12 cellular contexts compared by ENCODE assay signal in the genomic region with DNA sequence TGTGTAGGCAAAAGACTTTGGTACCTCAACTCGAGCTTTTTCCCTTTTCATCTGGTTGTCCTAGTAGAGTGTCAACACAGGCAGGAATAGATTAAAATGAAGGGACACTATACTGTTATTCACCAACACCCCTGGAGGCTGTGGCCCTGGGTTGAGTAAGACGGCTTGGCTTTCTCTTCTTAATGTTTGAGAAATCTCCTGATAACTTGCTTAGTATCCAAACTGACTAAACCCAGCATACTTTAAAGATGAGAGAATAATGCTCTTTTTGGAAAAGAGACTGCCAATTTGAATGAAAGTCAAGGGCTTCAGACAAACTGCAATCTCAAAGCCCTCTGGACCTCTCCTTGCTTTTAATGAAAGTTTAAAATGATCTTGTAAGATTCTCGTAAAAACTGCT. TPM values are rescaled to one million over a fixed set of nuclear protein-coding genes. Genes with fewer than 3 reads are reported as not detected.
DNase-seq lines count a peak whose midpoint lies in the region; ATAC-seq, FAIRE-seq and TF ChIP-seq lines count a peak whose summit lies in the region.
"Had no signal": no experiment of that assay in that cellular context is flagged by ENCODE, and none has a peak within 500 bp of the region (broad histone marks: within the 10 kb centered on the region; RNA-seq: fewer than 3 reads in every experiment).

No MANE protein-coding gene starts in this region.

- intact Hi-C loops in natural killer cell (cut with micrococcal nuclease) = no loop called here

- ATAC-seq in natural killer cell = no peak
- ATAC-seq: left colon had no signal

- peaks cover 19% of the 10 kb centered on the region; the same call in 1 of the 2 replicates for H3K79me2 ChIP-seq in KMS-11 (ENCODE audit: insufficient read depth, low read depth)

- H4K20me1 ChIP-seq in KMS-11 (ENCODE audit: insufficient read depth) = 0 out of 2 replicates have a peak, but pooled peaks cover 5% of the 10 kb centered on the region

- DNase-seq in AG09309 (ENCODE audit: low read depth) (peak; percentile 64), endothelial cell (ENCODE audit: low spot score) (no peak), natural killer cell (no peak), NCI-H446 treated with DMSO at 0.1 percent for 48 hours (lab: John Stamatoyannopoulos, UW) (no peak), NCI-H2171 (lab: John Stamatoyannopoulos, UW) (no peak), NCI-H2227 treated with DMSO at 0.1 percent for 48 hours (lab: John Stamatoyannopoulos, UW) (no peak), GM12892 (ENCODE audit: insufficient read length) (no peak)
- DNase-seq: activated CD8-positive, alpha-beta memory T cell treated with anti-CD3 and anti-CD28 coated beads, Interleukin-2, amount 50 U/mL, for 48 hours; left colon had no signal

- H3K4me2 ChIP-seq in KMS-11 = peak overlapping the region; percentile 47; the same call in 1 of the 2 replicates

- H3K27me3 Mint-ChIP-seq in endothelial cell (ENCODE audit: unreplicated experiment) (peaks cover 5% of the 10 kb centered on the region), natural killer cell (ENCODE audit: low read depth in 2 of 2) (no peaks in the 10 kb centered on the region)
- H3K27me3 Mint-ChIP-seq: stimulated activated naive CD8-positive, alpha-beta T cell treated with anti-CD3 and anti-CD28 coated beads, Interleukin-15, Interleukin-2, amounts not matched to agents 100 ng/mL and 50 ng/mL, for 24 hours had no signal

- H3K4me1 Mint-ChIP-seq in endothelial cell (ENCODE audit: unreplicated experiment) (peaks cover 26% of the 10 kb centered on the region), natural killer cell (peaks cover 37 to 50% of the 10 kb centered on the region in 2 donors)

- TF ChIP-seq POLR2A in GM12892 (IDR thresholded peaks at IDR 0.05; ENCODE audit: low read depth, low read length) = no peak

- no peaks in the 10 kb centered on the region for H3K27me3 ChIP-seq in KMS-11 (ENCODE audit: insufficient read depth, low read depth)

- no peak overlapping the region for H3K4me3 ChIP-seq in AG09309 (ENCODE audit: control insufficient read depth, low read depth, low read length)
- H3K4me3 ChIP-seq in KMS-11 (IDR thresholded peaks at IDR 0.05; ENCODE audit: insufficient read depth, low read depth, low read length) = no peak overlapping the region
- H3K4me3 ChIP-seq: SK-N-MC had no signal

- no peak overlapping the region for H3K9ac ChIP-seq in KMS-11

- no peak for FAIRE-seq in GM12892 (lab: Jason Lieb, UNC)

- H3K36me3 ChIP-seq in KMS-11 (ENCODE audit: insufficient read depth) = no peaks in the 10 kb centered on the region

- H3K4me1 ChIP-seq in KMS-11 (ENCODE audit: low read depth, poor library complexity, severe bottlenecking) = peaks cover 40% of the 10 kb centered on the region

- H3K9me3 Mint-ChIP-seq in endothelial cell (ENCODE audit: unreplicated experiment) (no peaks in the 10 kb centered on the region), natural killer cell (no peaks in the 10 kb centered on the region)
- H3K9me3 Mint-ChIP-seq: stimulated activated naive CD8-positive, alpha-beta T cell treated with anti-CD3 and anti-CD28 coated beads, Interleukin-15, Interleukin-2, amounts not matched to agents 100 ng/mL and 50 ng/mL, for 24 hours had no signal

- no peak overlapping the region for H3K4me3 Mint-ChIP-seq in endothelial cell (ENCODE audit: unreplicated experiment)
- peak overlapping the region; percentile 61 for H3K4me3 Mint-ChIP-seq in natural killer cell

- TF ChIP-seq CTCF in AG09309 (IDR thresholded peaks at IDR 0.05; ENCODE audit: control insufficient read depth, insufficient read depth, low read depth, low read length, missing control alignments) (no peak), KMS-11 (conservative IDR thresholded peaks at IDR 0.05; ENCODE audit: low read depth, low read length) (no peak), endothelial cell (IDR thresholded peaks at IDR 0.05; ENCODE audit: unreplicated experiment) (no peak), natural killer cell (IDR thresholded peaks at IDR 0.05) (no peak)

- H3K36me3 Mint-ChIP-seq in endothelial cell (ENCODE audit: low read depth, unreplicated experiment) (no peaks in the 10 kb centered on the region), natural killer cell (no peaks in the 10 kb centered on the region)

- no peak overlapping the region for H2AFZ ChIP-seq in KMS-11 (ENCODE audit: low read depth)

- H3K27ac Mint-ChIP-seq in endothelial cell (ENCODE audit: unreplicated experiment) (peak overlapping the region; percentile 48), natural killer cell (peak overlapping the region; percentile 81 to 92)
- H3K27ac Mint-ChIP-seq: stimulated activated naive CD8-positive, alpha-beta T cell treated with anti-CD3 and anti-CD28 coated beads, Interleukin-15, Interleukin-2, amounts not matched to agents 100 ng/mL and 50 ng/mL, for 24 hours had no signal

- no peak overlapping the region; the same call in 1 of the 2 replicates for H3K27ac ChIP-seq in KMS-11
- H3K27ac ChIP-seq: SK-N-MC had no signal

RNA-seq across cellular contexts. Expression of gene SLC30A1, which starts 2.6 kb away (rescaled TPM):
- total RNA-seq in endothelial cell (ENCODE audit: unreplicated experiment) (7.7 TPM), natural killer cell (10 to 100 TPM in 2 of 3 donors, 1 to 10 TPM in 1; 8.4 to 16.0 (median 12.1) TPM)
- 4.7 TPM for polyA plus RNA-seq in GM12892 (2012; ENCODE audit: missing spikeins)
